36 cellular contexts compared by ENCODE assay signal in genomic region chr21:36089946-36090345, GRCh38. TPM values are rescaled to one million over a fixed set of nuclear protein-coding genes. Genes with fewer than 3 reads are reported as not detected.
"Had no signal": no experiment of that assay in that cellular context is flagged by ENCODE, and none has a peak within 500 bp of the region (broad histone marks: within the 10 kb centered on the region; RNA-seq: fewer than 3 reads in every experiment).

No MANE protein-coding gene starts in this region.

- ATAC-seq: activated CD8-positive, alpha-beta memory T cell treated with anti-CD3 and anti-CD28 coated beads, Interleukin-2, amount 10 ng/mL, durations not matched to agents 7 days and 5 days; activated naive CD4-positive, alpha-beta T cell treated with anti-CD3 and anti-CD28 coated beads, Interleukin-2, amount 50 U/mL, for 72 hours; body of pancreas; PC-3 had no signal

- H3K27ac ChIP-seq: adrenal gland, body of pancreas, breast epithelium, Peyer's patch, SJCRH30, SK-N-MC, WERI-Rb-1 had no signal

- H3K36me3 ChIP-seq: adrenal gland, breast epithelium, MG63, Peyer's patch, SJCRH30, WERI-Rb-1 had no signal

- H3K4me1 ChIP-seq: adrenal gland, body of pancreas, breast epithelium, Peyer's patch had no signal

- DNase-seq: activated CD4-positive, alpha-beta memory T cell treated with anti-CD3 and anti-CD28 coated beads, Interleukin-2, amount 10 ng/mL, durations not matched to agents 7 days and 5 days; activated CD4-positive, alpha-beta T cell treated with anti-CD3 and anti-CD28 coated beads for 1 hour; activated CD4-positive, alpha-beta T cell treated with anti-CD3 and anti-CD28 coated beads for 48 hours; activated CD4-positive, CD25-positive, alpha-beta regulatory T cell; activated CD8-positive, alpha-beta memory T cell treated with anti-CD3 and anti-CD28 coated beads for 24 hours; activated CD8-positive, alpha-beta memory T cell treated with anti-CD3 and anti-CD28 coated beads, Interleukin-2, amount 10 ng/mL, durations not matched to agents 7 days and 5 days; activated CD8-positive, alpha-beta memory T cell treated with anti-CD3 and anti-CD28 coated beads, Interleukin-2, amount 50 U/mL, for 48 hours; activated effector memory CD4-positive, alpha-beta T cell treated with Interleukin-2 at 50 U/mL for 16 hours; activated naive CD4-positive, alpha-beta T cell treated with anti-CD3 and anti-CD28 coated beads for 36 hours; activated T-cell treated with anti-CD3 and anti-CD28 coated beads, Interleukin-2, amount 50 U/mL, for 48 hours; adrenal gland; body of pancreas; caudate nucleus; KBM-7; MG63; MV-4-11; NCI-H1092; NCI-H1436 treated with DMSO at 0.1 percent for 48 hours; NCI-H1694 treated with DMSO at 0.1 percent for 48 hours; NCI-H2029; NCI-H2107; NCI-H2171; NCI-H510A; NCI-H526; NCI-H748 treated with DMSO at 0.1 percent for 48 hours; NK-92 treated with Interleukin-12 subunit alpha and Interleukin-12 subunit beta, amount 100 ng/mL, for 24 hours; PC-3; Peyer's patch; RPMI8226; SHP77; SJCRH30; T1000; WERI-Rb-1 had no signal

- H3K4me3 ChIP-seq: adrenal gland, body of pancreas, breast epithelium, MG63, Peyer's patch, SJCRH30, SK-N-MC had no signal

- H3K27me3 ChIP-seq: adrenal gland, body of pancreas, breast epithelium, MG63, Peyer's patch, SJCRH30 had no signal

RNA-seq across cellular contexts. Expression of gene CBR1, which starts 20.1 kb away (rescaled TPM):
- total RNA-seq: SJCRH30 had no signal
